12 cellular contexts compared by ENCODE assay signal in the genomic region with DNA sequence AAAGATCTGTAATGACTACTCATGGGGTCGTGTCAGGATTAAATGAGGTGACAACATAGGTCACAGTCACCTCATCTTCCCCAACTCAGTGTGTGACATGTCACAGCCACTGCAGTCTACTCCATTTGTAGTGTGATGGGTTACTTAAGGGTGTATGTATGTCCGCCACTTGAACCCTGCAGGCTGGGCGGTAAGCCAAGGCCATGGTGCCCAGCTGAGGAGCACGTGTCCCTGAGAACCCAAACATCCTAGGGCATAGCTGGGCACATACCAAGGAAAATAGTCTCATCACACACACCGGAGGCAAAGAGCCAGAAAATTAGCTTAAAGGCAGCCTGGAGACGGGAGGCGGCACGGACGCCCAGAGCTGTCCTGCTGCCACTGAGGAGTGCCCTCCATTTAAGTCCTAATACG. TPM values are rescaled to one million over a fixed set of nuclear protein-coding genes. Genes with fewer than 3 reads are reported as not detected.
DNase-seq lines count a peak whose midpoint lies in the region; ATAC-seq and TF ChIP-seq lines count a peak whose summit lies in the region.
"Had no signal": no experiment of that assay in that cellular context is flagged by ENCODE, and none has a peak within 500 bp of the region (broad histone marks: within the 10 kb centered on the region; RNA-seq: fewer than 3 reads in every experiment).

No MANE protein-coding gene starts in this region.

- H3K36me3 ChIP-seq in mammary epithelial cell (ENCODE audit: insufficient read depth, low read length), result no peaks in the 10 kb centered on the region
- no peaks in the 10 kb centered on the region for H3K36me3 ChIP-seq in left lung
- no peaks in the 10 kb centered on the region for H3K36me3 ChIP-seq in thyroid gland
- H3K36me3 ChIP-seq: ascending aorta, uterus had no signal

- in situ Hi-C loops in mammary epithelial cell (cut with MboI; ENCODE audit: low sequenced_read_pairs in 2 of 2), result no loop called here

- intact Hi-C loops in mammary epithelial cell (cut with micrococcal nuclease), result no loop called here
- intact Hi-C loops in left lung (cut with DNase I), result no loop called here
- intact Hi-C loops in thyroid gland (cut with DNase I), result no loop called here

- H3K4me1 ChIP-seq in mammary epithelial cell (ENCODE audit: insufficient read depth, low read length), result peaks cover 62% of the 10 kb centered on the region
- H3K4me1 ChIP-seq in left lung, result peaks cover 6 to 10% of the 10 kb centered on the region in 2 donors
- H3K4me1 ChIP-seq in thyroid gland, result peaks cover 35 to 46% of the 10 kb centered on the region in 2 donors

- H3K27me3 ChIP-seq in mammary epithelial cell (ENCODE audit: insufficient read depth, low read length) (no peaks in the 10 kb centered on the region), left lung (no peaks in the 10 kb centered on the region), thyroid gland (no peaks in the 10 kb centered on the region)
- H3K27me3 ChIP-seq: ascending aorta, uterus had no signal

- H3K4me2 ChIP-seq in mammary epithelial cell (ENCODE audit: insufficient read depth, low read depth, low read length), result peak overlapping the region; percentile 81

- peak overlapping the region; percentile 46 for H3K9ac ChIP-seq in mammary epithelial cell (ENCODE audit: insufficient read depth, low read length)

- TF ChIP-seq POLR2A in thyroid gland (IDR thresholded peaks at IDR 0.05), result no peak

- H3K4me3 ChIP-seq in mammary epithelial cell (replicated peaks in 1 of 3; ENCODE audit: insufficient read depth in 1 of 3, low read depth in 2 of 3, low read length in 3 of 3), result peak overlapping the region in 1 of 3 experiments; percentile 2
- no peak overlapping the region for H3K4me3 ChIP-seq in left lung
- H3K4me3 ChIP-seq in thyroid gland (replicated peaks in 1 of 3), result no peak overlapping the region
- H3K4me3 ChIP-seq: uterus had no signal

- H3K27ac ChIP-seq in mammary epithelial cell (ENCODE audit: insufficient read depth, low read depth, low read length), result peak overlapping the region; percentile 99
- no peak overlapping the region for H3K27ac ChIP-seq in left lung
- H3K27ac ChIP-seq in thyroid gland, result peak overlapping the region; percentile 45 to 54 (median 46)
- H3K27ac ChIP-seq: uterus had no signal

- ATAC-seq in activated CD4-positive, CD25-positive, alpha-beta regulatory T cell treated with anti-CD3 and anti-CD28 coated beads, Interleukin-2, amount 50 U/mL, for 24 hours, result peak; percentile 25 to 35
- ATAC-seq in left lung (peak; percentile 46), HG03095 (IDR thresholded peaks at IDR 0.05; ENCODE audit: unreplicated experiment) (no peak)

- WGBS in mammary epithelial cell (ENCODE audit: low coverage, missing lambda C conversion rate), result 5% methylated on average over 10 of the region's 10 CpGs
- WGBS in thyroid gland, 2 donors, result 47 to 57% methylated on average over 10 of the region's 10 CpGs

- H3K79me2 ChIP-seq in mammary epithelial cell (ENCODE audit: insufficient read depth, low read length), result peaks cover 53% of the 10 kb centered on the region

- DNase-seq in activated CD4-positive, CD25-positive, alpha-beta regulatory T cell (lab: John Stamatoyannopoulos, UW), result no peak
- DNase-seq in mammary epithelial cell, result peak; percentile 77
- no peak for DNase-seq in left lung
- peak; percentile 73 to 82 for DNase-seq in thyroid gland
- no peak for DNase-seq in mesenteric fat pad (ENCODE audit: low spot score)
- no peak for DNase-seq in GM19238 (ENCODE audit: insufficient read length, low spot score)
- DNase-seq: activated CD4-positive, alpha-beta T cell treated with anti-CD3 and anti-CD28 coated beads, Interleukin-2, amount 50 U/mL, for 1 hour; RPMI8226; uterus had no signal

- CTCF ChIA-PET in mammary epithelial cell (lab: Charles Lee; ENCODE audit: low non-redundant PET), result no interaction called here

- no peak for TF ChIP-seq CTCF in mammary epithelial cell (conservative IDR thresholded peaks at IDR 0.05 in 1 of 2, IDR thresholded peaks at IDR 0.05 in 1 of 2; ENCODE audit: extremely low read depth in 1 of 2, insufficient read depth in 1 of 2, low read depth in 1 of 2, low read length in 2 of 2)
- TF ChIP-seq CTCF in left lung (IDR thresholded peaks at IDR 0.05), result no peak
- TF ChIP-seq CTCF in thyroid gland (IDR thresholded peaks at IDR 0.05), result no peak

- no peaks in the 10 kb centered on the region for H4K20me1 ChIP-seq in mammary epithelial cell (ENCODE audit: insufficient read depth, low read length)

- no peaks in the 10 kb centered on the region for H3K9me3 ChIP-seq in mammary epithelial cell (replicated peaks; ENCODE audit: insufficient read depth, low read length)
- H3K9me3 ChIP-seq in left lung, result no peaks in the 10 kb centered on the region
- no peaks in the 10 kb centered on the region for H3K9me3 ChIP-seq in thyroid gland
- H3K9me3 ChIP-seq: ascending aorta, uterus had no signal

- dilution Hi-C loops in mammary epithelial cell (cut with HindIII; ENCODE audit: low sequenced_read_pairs), result no loop called here

- BruUV-seq in mammary epithelial cell (replicated peaks; lab: Mats Ljungman, UMichigan), result no TSS peak

- H2AFZ ChIP-seq in mammary epithelial cell (ENCODE audit: low read depth, low read length), result peak overlapping the region; percentile 75

RNA-seq across cellular contexts. Expression of gene DCAKD, which starts 8.2 kb away (rescaled TPM):
- total RNA-seq in mammary epithelial cell (10 to 100 TPM; 35.4 to 68.0 TPM), left lung (10 to 100 TPM; 20.5 to 30.8 TPM), thyroid gland (100 to 1,000 TPM in 1 of 4 donors, 10 to 100 TPM in 3; 53.5 to 102 (median 72.9) TPM), mesenteric fat pad (28.0 TPM)
- 27.7 TPM for polyA plus RNA-seq in mammary epithelial cell
- 40.8 TPM for polyA minus RNA-seq in mammary epithelial cell

RNA-seq across cellular contexts. Expression of gene NMT1, which starts 17.8 kb away (rescaled TPM):
- total RNA-seq in mammary epithelial cell (100 to 1,000 TPM in 1 of 2 donors, 10 to 100 TPM in 1; 80.0 to 143 TPM), left lung (100 to 1,000 TPM; 123 to 129 TPM), thyroid gland (10 to 100 TPM; 71.7 to 98.9 (median 85.2) TPM), mesenteric fat pad (118 TPM)
- 55.9 TPM for polyA plus RNA-seq in mammary epithelial cell
- polyA minus RNA-seq in mammary epithelial cell, result 170 TPM

Comparison
In these comparisons a context has a peak if more than half of its experiments do, and no peak if none do; other contexts are left out.
1. DNase-seq: peak in mammary epithelial cell (single experiment) and thyroid gland (2 of 2); none in activated CD4-positive, CD25-positive, alpha-beta regulatory T cell (0 of 4), left lung (0 of 2), mesenteric fat pad (single experiment) and GM19238 (single experiment).
2. H3K27ac ChIP-seq: peak in mammary epithelial cell (single experiment) and thyroid gland (3 of 3); none in left lung (0 of 2).